ENCODE assay signal across 10 cellular contexts in genomic region chr15:88255496-88256171, GRCh38. TPM values are rescaled to one million over a fixed set of nuclear protein-coding genes. Genes with fewer than 3 reads are reported as not detected.
DNase-seq lines count a peak whose midpoint lies in the region; ATAC-seq, FAIRE-seq and TF ChIP-seq lines count a peak whose summit lies in the region.
"Had no signal": no experiment of that assay in that cellular context is flagged by ENCODE, and none has a peak within 500 bp of the region (broad histone marks: within the 10 kb centered on the region; RNA-seq: fewer than 3 reads in every experiment).

No MANE protein-coding gene starts in this region.

- H3K9me3 Mint-ChIP-seq in T-helper 1 cell treated with Interleukin-12 subunit alpha and Interleukin-12 subunit beta and Interleukin-4 antibody, amounts not matched to agents 30 μg/mL and 1 μg/mL, for 36 hours, result no peaks in the 10 kb centered on the region
- peaks cover 2% of the 10 kb centered on the region for H3K9me3 Mint-ChIP-seq in astrocyte (ENCODE audit: unreplicated experiment)

- H3K4me1 Mint-ChIP-seq in T-helper 1 cell treated with Interleukin-12 subunit alpha and Interleukin-12 subunit beta and Interleukin-4 antibody, amounts not matched to agents 30 μg/mL and 1 μg/mL, for 36 hours (ENCODE audit: low read depth), result peaks cover 10% of the 10 kb centered on the region
- H3K4me1 Mint-ChIP-seq in astrocyte (ENCODE audit: low read depth, unreplicated experiment), result peaks cover 2% of the 10 kb centered on the region

- no peak overlapping the region for H3K27ac ChIP-seq in astrocyte (ENCODE audit: low read depth, low read length)
- no peak overlapping the region for H3K27ac ChIP-seq in stomach smooth muscle (ENCODE audit: low read length)

- ATAC-seq in GM21737 (IDR thresholded peaks at IDR 0.05; ENCODE audit: unreplicated experiment), result no peak
- no peak for ATAC-seq in HG03159 (IDR thresholded peaks at IDR 0.05; ENCODE audit: unreplicated experiment)

- H3K36me3 Mint-ChIP-seq in T-helper 1 cell treated with Interleukin-12 subunit alpha and Interleukin-12 subunit beta and Interleukin-4 antibody, amounts not matched to agents 30 μg/mL and 1 μg/mL, for 36 hours (ENCODE audit: low read depth), result peaks cover 4% of the 10 kb centered on the region
- peaks cover 8% of the 10 kb centered on the region for H3K36me3 Mint-ChIP-seq in astrocyte (ENCODE audit: low read depth, unreplicated experiment)

- no peak for TF ChIP-seq CTCF in astrocyte (IDR thresholded peaks at IDR 0.05; ENCODE audit: insufficient read depth, low read depth, low read length)

- peaks cover 67% of the 10 kb centered on the region for H3K27me3 Mint-ChIP-seq in T-helper 1 cell treated with Interleukin-12 subunit alpha and Interleukin-12 subunit beta and Interleukin-4 antibody, amounts not matched to agents 30 μg/mL and 1 μg/mL, for 36 hours (ENCODE audit: low read depth)
- peaks cover 55% of the 10 kb centered on the region for H3K27me3 Mint-ChIP-seq in astrocyte (ENCODE audit: low read depth, unreplicated experiment)

- H3K4me3 ChIP-seq in astrocyte (ENCODE audit: insufficient read depth, low read depth, low read length) (peak overlapping the region; percentile 68), stomach smooth muscle (ENCODE audit: low read length in 2 of 2) (peak overlapping the region; percentile 3 to 70)

- peak overlapping the region; percentile 80 for H2AFZ ChIP-seq in astrocyte (ENCODE audit: low read depth, low read length)

- peaks cover 21% of the 10 kb centered on the region for H4K20me1 ChIP-seq in astrocyte (ENCODE audit: insufficient read depth, low read length)

- DNase-seq in T-helper 1 cell (no peak), astrocyte (ENCODE audit: low read depth) (peak; percentile 66), iPS-NIHi7 (ENCODE audit: extremely low spot score) (peak; percentile 64), NK-92 (lab: John Stamatoyannopoulos, UW; ENCODE audit: unreplicated experiment) (no peak)

- H3K27me3 ChIP-seq in astrocyte (ENCODE audit: insufficient read depth, low read length) (peaks cover 24% of the 10 kb centered on the region), stomach smooth muscle (ENCODE audit: control insufficient read depth in 1 of 2, insufficient read depth in 2 of 2, low read length in 2 of 2) (peaks cover 56 to 70% of the 10 kb centered on the region in 2 donors)

- peak overlapping the region; percentile 56 for H3K9ac ChIP-seq in astrocyte (ENCODE audit: low read length)
- H3K9ac ChIP-seq in stomach smooth muscle (ENCODE audit: low read length in 2 of 2), result no peak overlapping the region

- H3K79me2 ChIP-seq in astrocyte (ENCODE audit: insufficient read depth, low read length), result peaks cover 26% of the 10 kb centered on the region

- H3K36me3 ChIP-seq in astrocyte (ENCODE audit: insufficient read depth, low read length), result no peaks in the 10 kb centered on the region
- H3K36me3 ChIP-seq in stomach smooth muscle (ENCODE audit: control insufficient read depth in 2 of 2, insufficient read depth in 2 of 2, low read length in 2 of 2), result no peaks in the 10 kb centered on the region

- H3K4me2 ChIP-seq in astrocyte (ENCODE audit: low read length), result peak overlapping the region; percentile 93

- H3K27ac Mint-ChIP-seq in T-helper 1 cell treated with Interleukin-12 subunit alpha and Interleukin-12 subunit beta and Interleukin-4 antibody, amounts not matched to agents 30 μg/mL and 1 μg/mL, for 36 hours, result no peak overlapping the region
- no peak overlapping the region for H3K27ac Mint-ChIP-seq in astrocyte (ENCODE audit: unreplicated experiment)

- H3K4me1 ChIP-seq in astrocyte (ENCODE audit: insufficient read depth, low read length), result no peaks in the 10 kb centered on the region
- H3K4me1 ChIP-seq in stomach smooth muscle (ENCODE audit: control insufficient read depth, insufficient read depth, low read length), result peaks cover 19% of the 10 kb centered on the region

- FAIRE-seq in astrocyte (lab: Jason Lieb, UNC), result no peak
- FAIRE-seq: G401.6 had no signal

- H3K9me3 ChIP-seq in astrocyte (ENCODE audit: insufficient read depth, low read depth, low read length) (no peaks in the 10 kb centered on the region), stomach smooth muscle (ENCODE audit: control insufficient read depth in 2 of 2, low read length in 2 of 2) (no peaks in the 10 kb centered on the region)

- H3K4me3 Mint-ChIP-seq in T-helper 1 cell treated with Interleukin-12 subunit alpha and Interleukin-12 subunit beta and Interleukin-4 antibody, amounts not matched to agents 30 μg/mL and 1 μg/mL, for 36 hours, result peak overlapping the region; percentile 31
- H3K4me3 Mint-ChIP-seq in astrocyte (ENCODE audit: unreplicated experiment), result peak overlapping the region; percentile 86

RNA-seq across cellular contexts. Expression of gene NTRK3, which starts 0.9 kb away (rescaled TPM):
- total RNA-seq in astrocyte, result 12.9 and 14.5 TPM in 2 replicates
- total RNA-seq: pulmonary artery endothelial cell had no signal

Comparison
In these comparisons a context has a peak if more than half of its experiments do, and no peak if none do; other contexts are left out.
1. DNase-seq: peak in astrocyte (single experiment) and iPS-NIHi7 (single experiment); none in T-helper 1 cell (0 of 5) and NK-92 (single experiment).